Comparison of ENCODE assay signal across 21 cellular contexts in genomic region chr3:37693791-37694194, GRCh38.
DNase-seq lines count a peak whose midpoint lies in the region; TF ChIP-seq lines count a peak whose summit lies in the region.
"Had no signal": no experiment of that assay in that cellular context is flagged by ENCODE, and none has a peak within 500 bp of the region (broad histone marks: within the 10 kb centered on the region; RNA-seq: fewer than 3 reads in every experiment).

No MANE protein-coding gene starts in this region.

- TF ChIP-seq CTCF in fibroblast of villous mesenchyme (IDR thresholded peaks at IDR 0.05; ENCODE audit: insufficient read depth, low read depth, low read length): no peak
- TF ChIP-seq CTCF in progenitor cell of endocrine pancreas (IDR thresholded peaks at IDR 0.05; ENCODE audit: unreplicated experiment): no peak

- in situ Hi-C loops in HAP-1 (cut with MboI; ENCODE audit: low sequenced_read_pairs): no loop called here

- peak overlapping the region; percentile 8; the same call in 1 of the 2 replicates for H3K4me3 ChIP-seq in HUES6 (ENCODE audit: low read depth, low read length)
- H3K4me3 ChIP-seq in fibroblast of villous mesenchyme (ENCODE audit: low read depth, low read length): no peak overlapping the region
- no peak overlapping the region for H3K4me3 ChIP-seq in HAP-1
- H3K4me3 ChIP-seq: ascending aorta, lung, Peyer's patch, psoas muscle, skin epidermis had no signal

- H3K9ac ChIP-seq in HUES6 (ENCODE audit: low read length): peak overlapping the region; percentile 47

- H3K4me1 Mint-ChIP-seq in progenitor cell of endocrine pancreas (ENCODE audit: low read depth): peaks cover 12% of the 10 kb centered on the region
- H3K4me1 Mint-ChIP-seq: activated CD4-positive, alpha-beta T cell treated with anti-CD3 and anti-CD28 coated beads, Interleukin-2, amount 10 ng/mL, durations not matched to agents 24 days and 14 days; stimulated activated memory B cell treated with anti-CD40 and anti-IgM and Interleukin-4, amounts not matched to agents 10 μg/mL and 1 μg/mL and 100 μg/mL, for 72 hours had no signal

- H3K27ac ChIP-seq in HUES6 (ENCODE audit: low read depth, low read length): 0 out of 2 replicates have a peak overlapping the region, but pooled peaks have one; percentile 26
- H3K27ac ChIP-seq: 22Rv1, ascending aorta, neutrophil, Peyer's patch, psoas muscle had no signal

- H3K4me1 ChIP-seq in HUES6 (ENCODE audit: control insufficient read depth, insufficient read depth, low read length) (peaks cover 24% of the 10 kb centered on the region), HAP-1 (no peaks in the 10 kb centered on the region)
- H3K4me1 ChIP-seq: psoas muscle had no signal

- H3K27ac Mint-ChIP-seq in progenitor cell of endocrine pancreas: peak overlapping the region; percentile 18
- H3K27ac Mint-ChIP-seq: activated CD4-positive, alpha-beta T cell treated with anti-CD3 and anti-CD28 coated beads, Interleukin-2, amount 10 ng/mL, durations not matched to agents 24 days and 14 days; activated naive CD8-positive, alpha-beta T cell; stimulated activated memory B cell treated with anti-CD40 and anti-IgM and Interleukin-4, amounts not matched to agents 10 μg/mL and 1 μg/mL and 100 μg/mL, for 72 hours; T-helper 1 cell treated with Interleukin-12 subunit alpha and Interleukin-12 subunit beta and Interleukin-4 antibody, amounts not matched to agents 30 μg/mL and 1 μg/mL, for 36 hours had no signal

- no peaks in the 10 kb centered on the region for H3K9me3 Mint-ChIP-seq in progenitor cell of endocrine pancreas (ENCODE audit: low read depth)
- H3K9me3 Mint-ChIP-seq: activated CD4-positive, alpha-beta T cell treated with anti-CD3 and anti-CD28 coated beads, Interleukin-2, amount 10 ng/mL, durations not matched to agents 24 days and 14 days; stimulated activated memory B cell treated with anti-CD40 and anti-IgM and Interleukin-4, amounts not matched to agents 10 μg/mL and 1 μg/mL and 100 μg/mL, for 72 hours; T-helper 1 cell treated with Interleukin-12 subunit alpha and Interleukin-12 subunit beta and Interleukin-4 antibody, amounts not matched to agents 30 μg/mL and 1 μg/mL, for 36 hours had no signal

- peaks cover 9% of the 10 kb centered on the region for H3K27me3 Mint-ChIP-seq in progenitor cell of endocrine pancreas
- H3K27me3 Mint-ChIP-seq: activated CD4-positive, alpha-beta T cell treated with anti-CD3 and anti-CD28 coated beads, Interleukin-2, amount 10 ng/mL, durations not matched to agents 24 days and 14 days; activated naive CD8-positive, alpha-beta T cell; stimulated activated memory B cell treated with anti-CD40 and anti-IgM and Interleukin-4, amounts not matched to agents 10 μg/mL and 1 μg/mL and 100 μg/mL, for 72 hours had no signal

- peak overlapping the region; percentile 14 for H3K4me3 Mint-ChIP-seq in progenitor cell of endocrine pancreas (ENCODE audit: low read depth)
- H3K4me3 Mint-ChIP-seq: activated CD4-positive, alpha-beta T cell treated with anti-CD3 and anti-CD28 coated beads, Interleukin-2, amount 10 ng/mL, durations not matched to agents 24 days and 14 days; activated naive CD8-positive, alpha-beta T cell; stimulated activated memory B cell treated with anti-CD40 and anti-IgM and Interleukin-4, amounts not matched to agents 10 μg/mL and 1 μg/mL and 100 μg/mL, for 72 hours; T-helper 1 cell treated with Interleukin-12 subunit alpha and Interleukin-12 subunit beta and Interleukin-4 antibody, amounts not matched to agents 30 μg/mL and 1 μg/mL, for 36 hours had no signal

- H3K36me3 Mint-ChIP-seq in progenitor cell of endocrine pancreas (ENCODE audit: insufficient read depth): no peaks in the 10 kb centered on the region
- H3K36me3 Mint-ChIP-seq: activated naive CD8-positive, alpha-beta T cell; stimulated activated memory B cell treated with anti-CD40 and anti-IgM and Interleukin-4, amounts not matched to agents 10 μg/mL and 1 μg/mL and 100 μg/mL, for 72 hours had no signal

- H3K27me3 ChIP-seq in HUES6 (ENCODE audit: control insufficient read depth, insufficient read depth, low read length) (no peaks in the 10 kb centered on the region), HAP-1 (ENCODE audit: low read depth) (no peaks in the 10 kb centered on the region)
- H3K27me3 ChIP-seq: ascending aorta, neutrophil, Peyer's patch had no signal

- H3K9me3 ChIP-seq in HUES6 (ENCODE audit: control insufficient read depth, insufficient read depth, low read depth, low read length): no peaks in the 10 kb centered on the region
- H3K9me3 ChIP-seq in HAP-1: no peaks in the 10 kb centered on the region
- H3K9me3 ChIP-seq: ascending aorta, neutrophil, Peyer's patch, psoas muscle had no signal

- DNase-seq in DMS79 treated with DMSO at 0.1 percent for 48 hours (lab: John Stamatoyannopoulos, UW): peak; percentile 22
- DNase-seq in DMS79 (lab: John Stamatoyannopoulos, UW): no peak
- peak; percentile 12 for DNase-seq in fibroblast of villous mesenchyme (ENCODE audit: low read depth)
- DNase-seq in progenitor cell of endocrine pancreas (ENCODE audit: low spot score, unreplicated experiment): no peak
- no peak for DNase-seq in NCI-H187 treated with DMSO at 0.1 percent for 48 hours (lab: John Stamatoyannopoulos, UW)
- no peak for DNase-seq in HAP-1 (ENCODE audit: low spot score in 2 of 2)
- DNase-seq in C1 segment of cervical spinal cord (lab: John Stamatoyannopoulos, UW): no peak
- DNase-seq: activated CD4-positive, alpha-beta T cell treated with anti-CD3 and anti-CD28 coated beads, Interleukin-2, amount 10 ng/mL, durations not matched to agents 24 days and 14 days; central memory CD4-positive, alpha-beta T cell; NK-92 treated with Interleukin-12 subunit alpha and Interleukin-12 subunit beta, amount 100 ng/mL, for 24 hours; Peyer's patch; psoas muscle had no signal

- H3K36me3 ChIP-seq in HUES6 (ENCODE audit: control insufficient read depth, insufficient read depth, low read length) (no peaks in the 10 kb centered on the region), HAP-1 (replicated peaks) (no peaks in the 10 kb centered on the region)
- H3K36me3 ChIP-seq: ascending aorta, Peyer's patch had no signal

Comparison
In these comparisons a context has a peak if more than half of its experiments do, and no peak if none do; other contexts are left out.
1. DNase-seq: peak in DMS79 treated with DMSO at 0.1 percent for 48 hours (single experiment) and fibroblast of villous mesenchyme (single experiment); none in DMS79 (single experiment), progenitor cell of endocrine pancreas (single experiment), NCI-H187 treated with DMSO at 0.1 percent for 48 hours (single experiment), HAP-1 (0 of 2) and C1 segment of cervical spinal cord (0 of 14).